Comparison of ENCODE assay signal across 11 cellular contexts in the genomic region with DNA sequence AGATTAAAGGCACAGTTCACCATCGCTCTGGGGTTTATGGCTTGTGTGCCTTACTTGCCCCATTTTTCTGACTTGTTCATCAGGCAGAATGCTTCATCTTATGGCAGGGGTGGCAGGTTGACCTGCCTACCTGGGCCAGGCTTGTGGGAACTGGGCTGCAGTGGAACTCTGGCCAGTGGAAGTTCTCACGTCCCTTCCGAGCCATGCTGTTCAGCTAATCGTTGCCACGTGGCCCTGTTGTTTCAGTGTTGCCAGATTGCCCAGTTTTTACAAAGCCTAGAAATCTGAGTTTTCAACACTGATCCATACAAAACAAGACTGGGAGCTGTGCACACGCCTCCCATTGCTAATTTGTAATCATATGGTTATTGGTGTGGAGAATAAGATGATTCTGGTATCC.
"Had no signal": no experiment of that assay in that cellular context is flagged by ENCODE, and none has a peak within 500 bp of the region (broad histone marks: within the 10 kb centered on the region; RNA-seq: fewer than 3 reads in every experiment).

No MANE protein-coding gene starts in this region.

- DNase-seq: activated CD4-positive, alpha-beta T cell treated with anti-CD3 and anti-CD28 coated beads, Interleukin-2, amount 50 U/mL, for 48 hours; activated CD4-positive, CD25-positive, alpha-beta regulatory T cell treated with anti-CD3 and anti-CD28 coated beads, Interleukin-2, amount 50 U/mL, for 72 hours; activated CD8-positive, alpha-beta memory T cell treated with anti-CD3 and anti-CD28 coated beads, Interleukin-2, amount 10 ng/mL, durations not matched to agents 7 days and 5 days; activated gamma-delta T cell; activated T-cell treated with anti-CD3 and anti-CD28 coated beads, Interleukin-2, amount 50 U/mL, for 48 hours; aorta; effector CD8-positive, alpha-beta T cell; left cardiac atrium; mammary epithelial cell had no signal

- ATAC-seq: activated CD8-positive, alpha-beta memory T cell treated with anti-CD3 and anti-CD28 coated beads, Interleukin-2, amount 10 ng/mL, durations not matched to agents 7 days and 5 days had no signal

- H3K4me3 ChIP-seq: skin epidermis had no signal

- FAIRE-seq: colon had no signal
